Comparison of ENCODE assay signal across 20 cellular contexts in genomic region chr16:85359147-85359822, GRCh38.
DNase-seq lines count a peak whose midpoint lies in the region; FAIRE-seq and TF ChIP-seq lines count a peak whose summit lies in the region.
"Had no signal": no experiment of that assay in that cellular context is flagged by ENCODE, and none has a peak within 500 bp of the region (broad histone marks: within the 10 kb centered on the region; RNA-seq: fewer than 3 reads in every experiment).

No MANE protein-coding gene starts in this region.

- POLR2A ChIA-PET in GM10248 (lab: Yijun Ruan, JAX) = no interaction called here

- H2AFZ ChIP-seq in hepatocyte = no peak overlapping the region

- H3K36me3 ChIP-seq in adipocyte (ENCODE audit: control insufficient read depth, insufficient read depth, low read length, severe bottlenecking) (peaks cover 3% of the 10 kb centered on the region), hepatocyte (replicated peaks; ENCODE audit: insufficient read depth, low read depth) (no peaks in the 10 kb centered on the region)

- peaks cover 19% of the 10 kb centered on the region for H3K79me2 ChIP-seq in hepatocyte

- H3K4me1 ChIP-seq in adipocyte (ENCODE audit: control insufficient read depth, insufficient read depth, low read length) = peaks cover 22% of the 10 kb centered on the region
- peaks cover 57% of the 10 kb centered on the region for H3K4me1 ChIP-seq in hepatocyte (ENCODE audit: insufficient read depth)

- H3K9me2 ChIP-seq in hepatocyte (replicated peaks; ENCODE audit: insufficient read depth) = no peaks in the 10 kb centered on the region

- peak overlapping the region; percentile 40 for H3K27ac ChIP-seq in hepatocyte

- peak overlapping the region; percentile 6 for H3K9ac ChIP-seq in adipocyte (ENCODE audit: low read length)

- DNase-seq in A172 (ENCODE audit: low spot score) (peak; percentile 45), HTR-8/SVneo (ENCODE audit: insufficient read length, low spot score) (no peak), adipocyte (ENCODE audit: low read depth) (peak; percentile 26), hepatocyte (ENCODE audit: low spot score) (peak; percentile 51), NK-92 (lab: John Stamatoyannopoulos, UW; ENCODE audit: unreplicated experiment) (no peak), NCI-H1930 (lab: John Stamatoyannopoulos, UW) (no peak), GM10248 (ENCODE audit: extremely low spot score) (no peak), NAMALWA (ENCODE audit: low spot score) (no peak)
- DNase-seq: ACHN; activated CD8-positive, alpha-beta T cell treated with anti-CD3 and anti-CD28 coated beads, Interleukin-2, amount 10 ng/mL, durations not matched to agents 7 days and 5 days; activated T-cell treated with anti-CD3 and anti-CD28 coated beads, Interleukin-2, amount 50 U/mL, for 72 hours; CD8-positive, alpha-beta T cell; central memory CD4-positive, alpha-beta T cell; effector CD8-positive, alpha-beta T cell; hippocampal formation; mesendoderm; NCI-H2029; NCI-H524; PC-3 had no signal

- FAIRE-seq in HTR-8/SVneo (lab: Jason Lieb, UNC) = peak; percentile 42
- FAIRE-seq: urothelium cell line had no signal

- CTCF ChIA-PET in GM10248 (lab: Yijun Ruan, JAX) = interaction anchor here (0.8 to 1.2 kb wide), 2 partner anchors 11 to 69 kb away, joined by 3 to 4 read pairs; no protein-coding TSS in a partner anchor

- no peak overlapping the region for H3K4me3 ChIP-seq in adipocyte (ENCODE audit: low read length)
- H3K4me3 ChIP-seq in hepatocyte = no peak overlapping the region

- 88% methylated on average over 21 of the region's 21 CpGs for WGBS in hepatocyte (ENCODE audit: low lambda C conversion rate, missing lambda C conversion rate)

- H3K4me2 ChIP-seq in hepatocyte = peak overlapping the region; percentile 20

- TF ChIP-seq CTCF in hepatocyte (IDR thresholded peaks at IDR 0.05; ENCODE audit: poor library complexity) (no peak), GM10248 (IDR thresholded peaks at IDR 0.05; ENCODE audit: control extremely low read depth, extremely low read depth, low read depth, missing control alignments) (no peak)

- no peaks in the 10 kb centered on the region for H3K9me3 ChIP-seq in adipocyte (ENCODE audit: control insufficient read depth, low read length)
- no peaks in the 10 kb centered on the region for H3K9me3 ChIP-seq in hepatocyte (ENCODE audit: low read depth)

- H3K27me3 ChIP-seq in adipocyte (replicated peaks; ENCODE audit: control insufficient read depth, insufficient read depth, low read length) (no peaks in the 10 kb centered on the region), hepatocyte (no peaks in the 10 kb centered on the region)

- H4K20me1 ChIP-seq in hepatocyte (ENCODE audit: insufficient read depth, poor library complexity, severe bottlenecking) = no peaks in the 10 kb centered on the region

Comparison
In these comparisons a context has a peak if more than half of its experiments do, and no peak if none do; other contexts are left out.
1. DNase-seq: peak in A172 (single experiment), adipocyte (single experiment) and hepatocyte (single experiment); none in HTR-8/SVneo (single experiment), NK-92 (single experiment), NCI-H1930 (0 of 2), GM10248 (single experiment) and NAMALWA (single experiment).